Comparison of ENCODE assay signal across 1 cellular context in the genomic region with DNA sequence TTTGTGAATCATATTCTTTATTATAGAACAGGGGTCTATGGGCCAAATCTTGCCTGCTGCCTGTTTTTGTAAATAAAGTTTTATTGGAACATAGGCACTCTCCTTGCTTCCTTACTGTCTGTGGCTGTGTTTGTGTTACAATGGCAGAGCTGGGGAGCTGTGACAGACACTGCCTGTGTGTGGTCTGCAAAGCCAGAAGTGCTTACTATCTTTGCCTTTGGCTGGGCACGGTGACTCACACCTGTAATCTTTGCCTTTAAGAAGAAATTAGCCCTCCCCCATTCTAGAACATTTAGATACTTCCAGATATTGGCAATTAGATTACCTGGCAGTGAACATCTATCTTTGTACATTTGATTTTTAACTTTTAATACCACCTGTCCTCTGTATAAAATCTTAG.
A peak's percentile ranks its signal among the peaks of the same experiment; 100 is the strongest.
TF ChIP-seq lines count a peak whose summit lies in the region.

No MANE protein-coding gene starts in this region.

TF ChIP-seq in K562, 482 proteins besides CTCF, POLR2A, EP300 and RAD21 (continued from another document):
- TF ChIP-seq ZBTB40 (IDR thresholded peaks at IDR 0.05) (peak; percentile 85), ZBTB40 (CRISPR knock-in tag; IDR thresholded peaks at IDR 0.05) (no peak), HDAC8 (tag; IDR thresholded peaks at IDR 0.05) (no peak), ZNF133 (CRISPR knock-in tag; IDR thresholded peaks at IDR 0.05) (no peak), MBD2 (IDR thresholded peaks at IDR 0.05; ENCODE audit: borderline replicate concordance, low read depth) (no peak), SIN3A (IDR thresholded peaks at IDR 0.05; ENCODE audit: borderline replicate concordance in 2 of 2, control insufficient read depth in 1 of 2, low read depth in 2 of 2, low read length in 2 of 2) (no peak), SAP30 (IDR thresholded peaks at IDR 0.05; ENCODE audit: borderline replicate concordance, insufficient read depth, low read depth, low read length, poor library complexity, severe bottlenecking) (no peak)
- TF ChIP-seq, protein P1, sequence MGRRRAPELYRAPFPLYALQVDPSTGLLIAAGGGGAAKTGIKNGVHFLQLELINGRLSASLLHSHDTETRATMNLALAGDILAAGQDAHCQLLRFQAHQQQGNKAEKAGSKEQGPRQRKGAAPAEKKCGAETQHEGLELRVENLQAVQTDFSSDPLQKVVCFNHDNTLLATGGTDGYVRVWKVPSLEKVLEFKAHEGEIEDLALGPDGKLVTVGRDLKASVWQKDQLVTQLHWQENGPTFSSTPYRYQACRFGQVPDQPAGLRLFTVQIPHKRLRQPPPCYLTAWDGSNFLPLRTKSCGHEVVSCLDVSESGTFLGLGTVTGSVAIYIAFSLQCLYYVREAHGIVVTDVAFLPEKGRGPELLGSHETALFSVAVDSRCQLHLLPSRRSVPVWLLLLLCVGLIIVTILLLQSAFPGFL (CRISPR knock-in tag; IDR thresholded peaks at IDR 0.05), result no peak
